In the genomic region with DNA sequence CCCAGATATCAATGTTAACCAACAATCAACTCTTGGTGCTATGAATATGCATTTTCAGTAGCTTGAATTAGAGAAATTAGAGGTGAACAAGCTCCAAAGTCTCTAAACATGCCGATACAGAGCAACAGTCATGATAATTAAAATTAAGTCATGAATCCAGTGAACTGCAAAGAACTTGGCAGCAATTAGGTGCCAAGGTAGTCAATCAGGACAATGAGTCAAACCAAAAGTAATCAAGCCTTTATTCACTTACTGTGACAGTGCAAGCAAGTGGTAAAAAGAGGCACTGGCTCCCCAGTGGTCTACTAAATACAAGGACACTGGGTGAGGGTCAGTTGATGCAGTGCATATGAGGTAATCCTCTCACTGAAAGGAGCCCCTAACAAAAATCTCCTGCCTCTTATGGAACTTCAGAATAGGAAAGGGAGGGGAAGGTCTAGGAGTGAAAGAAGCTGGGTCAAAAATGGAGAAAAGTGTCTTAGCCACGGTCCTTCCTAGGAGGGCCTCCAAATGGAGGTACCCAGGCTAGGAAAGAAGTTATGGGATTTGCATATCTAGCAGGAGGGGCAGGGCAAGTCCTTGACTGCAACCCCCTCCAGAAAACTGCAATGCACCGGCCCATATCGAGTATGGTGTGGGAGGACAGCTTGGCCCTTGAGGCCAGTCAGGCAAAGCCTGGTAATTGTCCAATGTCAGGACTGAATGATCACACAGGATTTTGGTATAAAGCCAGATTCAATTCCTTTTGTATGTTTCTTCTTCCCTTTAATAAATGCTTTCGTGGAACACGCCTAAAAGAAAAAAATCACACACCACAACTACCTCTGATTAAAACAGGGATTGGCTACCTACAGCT, we compare ENCODE assay signal across 8 cellular contexts. TPM values are rescaled to one million over a fixed set of nuclear protein-coding genes. Genes with fewer than 3 reads are reported as not detected.
DNase-seq lines count a peak whose midpoint lies in the region; ATAC-seq and TF ChIP-seq lines count a peak whose summit lies in the region.

No MANE protein-coding gene starts in this region.

- no peaks in the 10 kb centered on the region for H3K27me3 Mint-ChIP-seq in activated CD4-positive, alpha-beta T cell treated with anti-CD3 and anti-CD28 coated beads, Interleukin-2, amount 10 ng/mL, durations not matched to agents 7 days and 5 days

- peaks cover 33% of the 10 kb centered on the region for H3K36me3 Mint-ChIP-seq in activated CD4-positive, alpha-beta T cell treated with anti-CD3 and anti-CD28 coated beads, Interleukin-2, amount 10 ng/mL, durations not matched to agents 7 days and 5 days (ENCODE audit: low read depth)
- H3K36me3 Mint-ChIP-seq in activated naive CD4-positive, alpha-beta T cell treated with anti-CD3 and anti-CD28 coated beads, Interleukin-2, amount 50 U/mL, for 72 hours, result peaks cover 17 to 37% of the 10 kb centered on the region in 2 donors

- no peak for DNase-seq in activated CD4-positive, alpha-beta T cell treated with anti-CD3 and anti-CD28 coated beads, Interleukin-2, amount 10 ng/mL, durations not matched to agents 7 days and 5 days
- no peak for DNase-seq in activated CD4-positive, alpha-beta T cell treated with anti-CD3 and anti-CD28 coated beads for 48 hours
- no peak for DNase-seq in activated naive CD4-positive, alpha-beta T cell treated with anti-CD3 and anti-CD28 coated beads, Interleukin-2, amount 50 U/mL, for 72 hours (ENCODE audit: low spot score in 2 of 2)
- DNase-seq in kidney epithelial cell (ENCODE audit: low read depth) (no peak), HCEC 1CT (no peak), NCI-H146 treated with DMSO at 0.1 percent for 48 hours (lab: John Stamatoyannopoulos, UW; ENCODE audit: unreplicated experiment) (no peak)
- no peak for DNase-seq in activated CD4-positive, alpha-beta T cell treated with anti-CD3 and anti-CD28 coated beads, Interleukin-2, amount 50 U/mL, for 48 hours

- H3K36me3 ChIP-seq in kidney epithelial cell (ENCODE audit: control insufficient read depth, insufficient read depth, low read length) (no peaks in the 10 kb centered on the region), thymus (ENCODE audit: control insufficient read depth, insufficient read depth) (no peaks in the 10 kb centered on the region)

- no peak overlapping the region for H3K27ac ChIP-seq in thymus (ENCODE audit: low read depth)

- peak overlapping the region; percentile 97 for H3K27ac Mint-ChIP-seq in activated CD4-positive, alpha-beta T cell treated with anti-CD3 and anti-CD28 coated beads, Interleukin-2, amount 10 ng/mL, durations not matched to agents 7 days and 5 days
- peak overlapping the region; percentile 96 to 100 for H3K27ac Mint-ChIP-seq in activated naive CD4-positive, alpha-beta T cell treated with anti-CD3 and anti-CD28 coated beads, Interleukin-2, amount 50 U/mL, for 72 hours

- no peak for ATAC-seq in activated naive CD4-positive, alpha-beta T cell treated with anti-CD3 and anti-CD28 coated beads, Interleukin-2, amount 50 U/mL, for 72 hours

- no peak for TF ChIP-seq CTCF in kidney epithelial cell (IDR thresholded peaks at IDR 0.05; ENCODE audit: insufficient read depth, low read length, poor library complexity, severe bottlenecking)

- CTCF ChIA-PET in activated CD4-positive, alpha-beta T cell treated with anti-CD3 and anti-CD28 coated beads, Interleukin-2, amount 10 ng/mL, durations not matched to agents 7 days and 5 days (lab: Charles Lee), result interaction anchor here (2.0 kb wide), 1 partner anchor 17 kb away, joined by 9 read pairs; a partner anchor contains a TSS

- H3K9me3 Mint-ChIP-seq in activated CD4-positive, alpha-beta T cell treated with anti-CD3 and anti-CD28 coated beads, Interleukin-2, amount 10 ng/mL, durations not matched to agents 7 days and 5 days, result no peaks in the 10 kb centered on the region
- no peaks in the 10 kb centered on the region for H3K9me3 Mint-ChIP-seq in activated naive CD4-positive, alpha-beta T cell treated with anti-CD3 and anti-CD28 coated beads, Interleukin-2, amount 50 U/mL, for 72 hours

- no peaks in the 10 kb centered on the region for H3K9me3 ChIP-seq in thymus (ENCODE audit: control insufficient read depth)

- H3K27me3 ChIP-seq in kidney epithelial cell (ENCODE audit: control insufficient read depth, insufficient read depth, low read length) (no peaks in the 10 kb centered on the region), thymus (ENCODE audit: control insufficient read depth, insufficient read depth) (no peaks in the 10 kb centered on the region)

- peak overlapping the region; percentile 83 for H3K4me3 ChIP-seq in kidney epithelial cell (ENCODE audit: low read depth, low read length)
- H3K4me3 ChIP-seq in thymus (ENCODE audit: low read length), result peak overlapping the region; percentile 80

- H3K4me1 Mint-ChIP-seq in activated CD4-positive, alpha-beta T cell treated with anti-CD3 and anti-CD28 coated beads, Interleukin-2, amount 10 ng/mL, durations not matched to agents 7 days and 5 days, result peaks cover 50% of the 10 kb centered on the region

- POLR2A ChIA-PET in activated CD4-positive, alpha-beta T cell treated with anti-CD3 and anti-CD28 coated beads, Interleukin-2, amount 10 ng/mL, durations not matched to agents 7 days and 5 days (lab: Charles Lee), result interaction anchor here (0.6 to 1.3 kb wide), 2 partner anchors 17 to 737 kb away, joined by 3 to 4 read pairs; a partner anchor contains a TSS

- peak overlapping the region; percentile 98 for H3K4me3 Mint-ChIP-seq in activated CD4-positive, alpha-beta T cell treated with anti-CD3 and anti-CD28 coated beads, Interleukin-2, amount 10 ng/mL, durations not matched to agents 7 days and 5 days

- 78% methylated on average over 6 of the region's 6 CpGs for WGBS in thymus

- peaks cover 11% of the 10 kb centered on the region for H3K4me1 ChIP-seq in thymus (ENCODE audit: control insufficient read depth, insufficient read depth, low read length)

RNA-seq across cellular contexts. Expression of a gene that starts 1.5 kb away (rescaled TPM):
- total RNA-seq in activated CD4-positive, alpha-beta T cell treated with anti-CD3 and anti-CD28 coated beads, Interleukin-2, amount 10 ng/mL, durations not matched to agents 7 days and 5 days, result 10 to 100 TPM; 37.7 to 46.7 TPM
- total RNA-seq in activated naive CD4-positive, alpha-beta T cell treated with anti-CD3 and anti-CD28 coated beads, Interleukin-2, amount 50 U/mL, for 72 hours, result 10 to 100 TPM; 25.2 to 53.0 TPM
- total RNA-seq in kidney epithelial cell, result 42.2 and 45.9 TPM in 2 replicates
- 20.4 TPM for polyA plus RNA-seq in thymus

RNA-seq across cellular contexts. Expression of a gene that starts 17.0 kb away (rescaled TPM):
- 10 to 100 TPM; 35.5 to 43.7 TPM for total RNA-seq in activated CD4-positive, alpha-beta T cell treated with anti-CD3 and anti-CD28 coated beads, Interleukin-2, amount 10 ng/mL, durations not matched to agents 7 days and 5 days
- 10 to 100 TPM; 35.7 to 40.9 TPM for total RNA-seq in activated naive CD4-positive, alpha-beta T cell treated with anti-CD3 and anti-CD28 coated beads, Interleukin-2, amount 50 U/mL, for 72 hours
- total RNA-seq in kidney epithelial cell, result 21.7 and 29.8 TPM in 2 replicates
- polyA plus RNA-seq in thymus, result 18.0 TPM
